9 cellular contexts compared by ENCODE assay signal in the genomic region with DNA sequence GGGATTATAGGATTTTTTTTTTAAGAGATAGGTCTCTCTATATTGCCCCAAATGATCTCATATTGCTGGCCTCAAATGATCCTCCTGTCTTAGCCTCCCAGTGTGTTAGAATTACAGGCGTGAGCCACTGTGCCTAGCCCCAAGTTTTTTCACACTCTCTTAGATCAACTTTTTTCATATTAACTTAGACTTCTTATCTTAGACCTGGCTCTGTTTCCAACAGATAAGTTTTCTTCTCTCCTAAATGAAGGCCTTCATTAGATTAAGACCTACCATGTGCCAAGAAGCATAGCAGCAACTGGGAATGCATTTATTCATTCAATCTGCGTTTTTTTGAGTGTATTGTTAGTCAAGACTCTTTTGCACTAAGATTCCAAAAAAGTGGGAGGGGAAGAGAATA. TPM values are rescaled to one million over a fixed set of nuclear protein-coding genes. Genes with fewer than 3 reads are reported as not detected.
"Had no signal": no experiment of that assay in that cellular context is flagged by ENCODE, and none has a peak within 500 bp of the region (broad histone marks: within the 10 kb centered on the region; RNA-seq: fewer than 3 reads in every experiment).

No MANE protein-coding gene starts in this region.

- ATAC-seq: HCT116 had no signal

- H3K4me3 Mint-ChIP-seq: HFFc6 had no signal

- H3K4me1 ChIP-seq: HAP-1 had no signal

- DNase-seq: GOT3, H7, HFFc6, IMR-90, KBM-7 had no signal

- FAIRE-seq: HTR-8/SVneo had no signal

- H3K4me3 ChIP-seq: HAP-1 had no signal

- H3K9me3 Mint-ChIP-seq: HFFc6 had no signal

- H3K9me3 ChIP-seq: HAP-1 had no signal

- H3K36me3 ChIP-seq: HAP-1 had no signal

- H3K27ac Mint-ChIP-seq: HFFc6 had no signal

RNA-seq across cellular contexts. Expression of gene HTR1D, which starts 20.2 kb away (rescaled TPM):
- total RNA-seq: H4 had no signal
